9 cellular contexts compared by ENCODE assay signal in genomic region chr9:35750256-35750531, GRCh38. TPM values are rescaled to one million over a fixed set of nuclear protein-coding genes. Genes with fewer than 3 reads are reported as not detected.
A peak's percentile ranks its signal among the peaks of the same experiment; 100 is the strongest.
DNase-seq lines count a peak whose midpoint lies in the region; ATAC-seq, FAIRE-seq and TF ChIP-seq lines count a peak whose summit lies in the region.
"Had no signal": no experiment of that assay in that cellular context is flagged by ENCODE, and none has a peak within 500 bp of the region (broad histone marks: within the 10 kb centered on the region; RNA-seq: fewer than 3 reads in every experiment).

No MANE protein-coding gene starts in this region.

- H3F3A ChIP-seq in smooth muscle cell (ENCODE audit: low read depth): no peaks in the 10 kb centered on the region

- H3K79me2 ChIP-seq in HCT116 (ENCODE audit: insufficient read depth, low read length): peaks cover 50% of the 10 kb centered on the region
- H3K79me2 ChIP-seq in smooth muscle cell (ENCODE audit: low read depth): peaks cover 51% of the 10 kb centered on the region

- peak overlapping the region; percentile 95 for H3K4me3 Mint-ChIP-seq in activated T-helper 1 cell treated with anti-CD3 and anti-CD28 coated beads, Interleukin-12 subunit alpha, Interleukin-12 subunit beta, Interleukin-2, Interleukin-4 antibody, amounts not matched to agents 30 ng/mL and 10 ng/mL and 1 ng/mL, durations not matched to agents 14 hours and 24 hours and 36 hours

- H3K27me3 Mint-ChIP-seq in activated T-helper 1 cell treated with anti-CD3 and anti-CD28 coated beads, Interleukin-12 subunit alpha, Interleukin-12 subunit beta, Interleukin-2, Interleukin-4 antibody, amounts not matched to agents 30 ng/mL and 10 ng/mL and 1 ng/mL, durations not matched to agents 14 hours and 24 hours and 36 hours (ENCODE audit: insufficient read depth): no peaks in the 10 kb centered on the region

- H4K20me1 ChIP-seq in HCT116 (ENCODE audit: insufficient read depth): peaks cover 7% of the 10 kb centered on the region; the same call in 1 of the 2 replicates
- peaks cover 32% of the 10 kb centered on the region for H4K20me1 ChIP-seq in smooth muscle cell (ENCODE audit: low read depth)

- 54% methylated on average over 4 of the region's 4 CpGs for WGBS in right cardiac atrium
- WGBS in smooth muscle cell (ENCODE audit: low lambda C conversion rate): 88% methylated on average over 4 of the region's 4 CpGs

- peak overlapping the region; percentile 98 for H3K27ac ChIP-seq in HCT116 (ENCODE audit: low read depth, low read length)
- H3K27ac ChIP-seq in right cardiac atrium (ENCODE audit: low read length): peak overlapping the region; percentile 98
- peak overlapping the region; percentile 44 for H3K27ac ChIP-seq in smooth muscle cell (ENCODE audit: low read depth)

- no peaks in the 10 kb centered on the region for H3K27me3 ChIP-seq in HCT116 (ENCODE audit: insufficient read depth, low read length)
- H3K27me3 ChIP-seq in right cardiac atrium (ENCODE audit: control insufficient read depth, insufficient read depth): no peaks in the 10 kb centered on the region
- no peaks in the 10 kb centered on the region for H3K27me3 ChIP-seq in smooth muscle cell (ENCODE audit: low read depth)

- H3K4me3 ChIP-seq in HCT116 (replicated peaks in 1 of 2; ENCODE audit: low read depth in 1 of 2, low read length in 2 of 2): peak overlapping the region; percentile 89 to 92
- no peak overlapping the region for H3K4me3 ChIP-seq in right cardiac atrium (ENCODE audit: low read length)
- H3K4me3 ChIP-seq in smooth muscle cell: peak overlapping the region; percentile 94

- H3K36me3 ChIP-seq in HCT116 (ENCODE audit: control insufficient read depth in 1 of 2, insufficient read depth in 2 of 2, low read length in 2 of 2): peaks cover 23 to 27% of the 10 kb centered on the region in 2 experiments; a peak in 3 of 4 replicates
- peaks cover 4% of the 10 kb centered on the region for H3K36me3 ChIP-seq in smooth muscle cell (ENCODE audit: low read depth)

- FAIRE-seq in GM12892 (lab: Jason Lieb, UNC): no peak

- H3K9ac ChIP-seq in HCT116 (ENCODE audit: low read length): peak overlapping the region; percentile 88
- no peak overlapping the region for H3K9ac ChIP-seq in smooth muscle cell (ENCODE audit: low read depth)

- TF ChIP-seq RAD21 in HCT116 (IDR thresholded peaks at IDR 0.05; ENCODE audit: low read depth): no peak

- peak overlapping the region; percentile 73 for H3K27ac Mint-ChIP-seq in activated T-helper 1 cell treated with anti-CD3 and anti-CD28 coated beads, Interleukin-12 subunit alpha, Interleukin-12 subunit beta, Interleukin-2, Interleukin-4 antibody, amounts not matched to agents 30 ng/mL and 10 ng/mL and 1 ng/mL, durations not matched to agents 14 hours and 24 hours and 36 hours

- H3K4me1 ChIP-seq in HCT116 (ENCODE audit: control insufficient read depth in 1 of 2, insufficient read depth in 2 of 2, low read length in 2 of 2): peaks cover 21 to 25% of the 10 kb centered on the region in 2 experiments
- peaks cover 13% of the 10 kb centered on the region for H3K4me1 ChIP-seq in right cardiac atrium (ENCODE audit: control insufficient read depth, insufficient read depth, low read length)
- peaks cover 24% of the 10 kb centered on the region for H3K4me1 ChIP-seq in smooth muscle cell (ENCODE audit: low read depth)

- no peaks in the 10 kb centered on the region for H3K9me2 ChIP-seq in HCT116 (ENCODE audit: insufficient read depth)

- DNase-seq in HCT116 (ENCODE audit: low read depth, low spot score) (no peak), right cardiac atrium (no peak), smooth muscle cell (lab: John Stamatoyannopoulos, UW; ENCODE audit: unreplicated experiment) (no peak), NCI-H510A treated with DMSO at 0.1 percent for 48 hours (lab: John Stamatoyannopoulos, UW) (no peak), NCI-H1436 (lab: John Stamatoyannopoulos, UW) (no peak), GM12892 (ENCODE audit: insufficient read length) (no peak)
- DNase-seq in activated T-helper 1 cell treated with anti-CD3 and anti-CD28 coated beads, Interleukin-12 subunit alpha, Interleukin-12 subunit beta, Interleukin-2, Interleukin-4 antibody, amounts not matched to agents 30 ng/mL and 10 ng/mL and 1 ng/mL, durations not matched to agents 14 hours and 24 hours and 36 hours (ENCODE audit: low spot score): no peak
- DNase-seq: NK-92 treated with Interleukin-12 subunit alpha and Interleukin-12 subunit beta, amount 100 ng/mL, for 24 hours had no signal

- peaks cover 26% of the 10 kb centered on the region for H3K36me3 Mint-ChIP-seq in activated T-helper 1 cell treated with anti-CD3 and anti-CD28 coated beads, Interleukin-12 subunit alpha, Interleukin-12 subunit beta, Interleukin-2, Interleukin-4 antibody, amounts not matched to agents 30 ng/mL and 10 ng/mL and 1 ng/mL, durations not matched to agents 14 hours and 24 hours and 36 hours (ENCODE audit: low read depth)

- intact Hi-C loops in HCT116 (cut with micrococcal nuclease): loop anchor here (2.0 kb wide), 1 partner anchor 63 kb away; the partner anchor contains the start of gene SPAG8
- intact Hi-C loops in activated T-helper 1 cell treated with anti-CD3 and anti-CD28 coated beads, Interleukin-12 subunit alpha, Interleukin-12 subunit beta, Interleukin-2, Interleukin-4 antibody, amounts not matched to agents 30 ng/mL and 10 ng/mL and 1 ng/mL, durations not matched to agents 14 hours and 24 hours and 36 hours (cut with micrococcal nuclease): no loop called here
- intact Hi-C loops in right cardiac atrium (cut with DNase I): no loop called here

- POLR2A ChIA-PET in HCT116 (lab: Charles Lee): interaction anchor here (1.7 to 2.5 kb wide), 2 partner anchors 8 to 18 kb away, joined by 5 to 23 read pairs; partner anchors contain the start of genes CREB3 and TLN1

- BruUV-seq in HCT116 (replicated peaks; lab: Mats Ljungman, UMichigan): no TSS peak

- CTCF ChIA-PET in HCT116 (lab: Charles Lee): interaction anchor here (1.0 to 2.7 kb wide), 2 partner anchors 14 to 18 kb away, joined by 3 to 15 read pairs; partner anchors contain the start of genes CREB3 and TLN1

- no peak for ATAC-seq in HCT116
- ATAC-seq in right cardiac atrium: no peak
- no peak for ATAC-seq in HG03520 (IDR thresholded peaks at IDR 0.05; ENCODE audit: unreplicated experiment)

- H3K9me3 Mint-ChIP-seq in activated T-helper 1 cell treated with anti-CD3 and anti-CD28 coated beads, Interleukin-12 subunit alpha, Interleukin-12 subunit beta, Interleukin-2, Interleukin-4 antibody, amounts not matched to agents 30 ng/mL and 10 ng/mL and 1 ng/mL, durations not matched to agents 14 hours and 24 hours and 36 hours: no peaks in the 10 kb centered on the region

- H2AFZ ChIP-seq in HCT116 (ENCODE audit: low read depth, low read length, poor library complexity, severe bottlenecking) (no peak overlapping the region), smooth muscle cell (ENCODE audit: low read depth) (no peak overlapping the region)

- H3K9me3 ChIP-seq in HCT116 (ENCODE audit: control insufficient read depth in 1 of 2, insufficient read depth in 1 of 2, low read depth in 1 of 2, low read length in 2 of 2) (no peaks in the 10 kb centered on the region), right cardiac atrium (ENCODE audit: control insufficient read depth, low read length) (no peaks in the 10 kb centered on the region), smooth muscle cell (replicated peaks; ENCODE audit: low read depth) (no peaks in the 10 kb centered on the region)

- TF ChIP-seq CTCF in HCT116 (IDR thresholded peaks at IDR 0.05 in 2 of 3, conservative IDR thresholded peaks at IDR 0.05 in 1 of 3; ENCODE audit: borderline replicate concordance in 1 of 3, insufficient read depth in 1 of 3, low read depth in 2 of 3, low read length in 2 of 3) (no peak), smooth muscle cell (IDR thresholded peaks at IDR 0.05; ENCODE audit: borderline replicate concordance, insufficient read depth, poor library complexity, severe bottlenecking) (no peak)

- peaks cover 40% of the 10 kb centered on the region for H3K4me1 Mint-ChIP-seq in activated T-helper 1 cell treated with anti-CD3 and anti-CD28 coated beads, Interleukin-12 subunit alpha, Interleukin-12 subunit beta, Interleukin-2, Interleukin-4 antibody, amounts not matched to agents 30 ng/mL and 10 ng/mL and 1 ng/mL, durations not matched to agents 14 hours and 24 hours and 36 hours (ENCODE audit: low read depth)

- H3K4me2 ChIP-seq in HCT116 (ENCODE audit: low read length) (peak overlapping the region; percentile 96), smooth muscle cell (peak overlapping the region; percentile 98)

- RAD21 ChIA-PET in HCT116 (lab: Charles Lee; ENCODE audit: low non-redundant PET in 1 of 2, low total read pairs in 2 of 2, uncharacterized antibody in 2 of 2, unreplicated experiment in 2 of 2): no interaction called here

- TF ChIP-seq POLR2A in HCT116 (IDR thresholded peaks at IDR 0.05; ENCODE audit: borderline replicate concordance, extremely low read depth, insufficient read depth, insufficient read length) (no peak), GM12892 (IDR thresholded peaks at IDR 0.05; ENCODE audit: low read depth, low read length) (no peak)

RNA-seq across cellular contexts. Expression of gene RGP1, which starts 1.1 kb away (rescaled TPM):
- total RNA-seq in HCT116 (2021; ENCODE audit: unreplicated experiment) (32.6 TPM), right cardiac atrium (10 to 100 TPM; 25.7 to 35.0 (median 30.4) TPM), smooth muscle cell (15.3 and 18.3 TPM in 2 replicates)
- 18.2 and 20.4 TPM in 2 replicates for polyA plus RNA-seq in HCT116 (2012)
- 18.4 and 18.9 TPM in 2 replicates for total RNA-seq in activated T-helper 1 cell treated with anti-CD3 and anti-CD28 coated beads, Interleukin-12 subunit alpha, Interleukin-12 subunit beta, Interleukin-2, Interleukin-4 antibody, amounts not matched to agents 30 ng/mL and 10 ng/mL and 1 ng/mL, durations not matched to agents 14 hours and 24 hours and 36 hours
- polyA plus RNA-seq in right cardiac atrium (17.7 TPM), smooth muscle cell (12.8 and 14.6 TPM in 2 replicates)
- polyA plus RNA-seq in GM12892 (2012; ENCODE audit: missing spikeins): 6.3 TPM

RNA-seq across cellular contexts. Expression of gene GBA2, which starts 1.2 kb away (rescaled TPM):
- total RNA-seq in HCT116 (2021; ENCODE audit: unreplicated experiment) (63.6 TPM), right cardiac atrium (100 to 1,000 TPM in 2 of 4 donors, 10 to 100 TPM in 2; 93.7 to 117 (median 102) TPM), smooth muscle cell (33.8 and 37.8 TPM in 2 replicates)
- 58.5 and 58.8 TPM in 2 replicates for polyA plus RNA-seq in HCT116 (2012)
- 54.7 and 58.4 TPM in 2 replicates for total RNA-seq in activated T-helper 1 cell treated with anti-CD3 and anti-CD28 coated beads, Interleukin-12 subunit alpha, Interleukin-12 subunit beta, Interleukin-2, Interleukin-4 antibody, amounts not matched to agents 30 ng/mL and 10 ng/mL and 1 ng/mL, durations not matched to agents 14 hours and 24 hours and 36 hours
- polyA plus RNA-seq in right cardiac atrium (70.3 TPM), smooth muscle cell (35.3 and 52.7 TPM in 2 replicates)
- 28.3 TPM for polyA plus RNA-seq in GM12892 (2012; ENCODE audit: missing spikeins)

RNA-seq across cellular contexts. Expression of gene MSMP, which starts 3.9 kb away (rescaled TPM):
- 1.2 TPM for total RNA-seq in HCT116 (2021; ENCODE audit: unreplicated experiment)
- polyA plus RNA-seq in HCT116 (2012): 0.53 and 0.81 TPM in 2 replicates
- not detected in 2 replicates for total RNA-seq in activated T-helper 1 cell treated with anti-CD3 and anti-CD28 coated beads, Interleukin-12 subunit alpha, Interleukin-12 subunit beta, Interleukin-2, Interleukin-4 antibody, amounts not matched to agents 30 ng/mL and 10 ng/mL and 1 ng/mL, durations not matched to agents 14 hours and 24 hours and 36 hours
- not detected for total RNA-seq in right cardiac atrium
- polyA plus RNA-seq in right cardiac atrium: 0.27 TPM
- not detected in 2 replicates for total RNA-seq in smooth muscle cell
- not detected in 2 replicates for polyA plus RNA-seq in smooth muscle cell
- polyA plus RNA-seq in GM12892 (2012; ENCODE audit: missing spikeins): not detected

RNA-seq across cellular contexts. Expression of gene CREB3, which starts 17.7 kb away (rescaled TPM):
- total RNA-seq in HCT116 (2021; ENCODE audit: unreplicated experiment) (22.3 TPM), right cardiac atrium (10 to 100 TPM; 24.5 to 35.4 (median 25.7) TPM), smooth muscle cell (66.9 and 73.5 TPM in 2 replicates)
- polyA plus RNA-seq in HCT116 (2012): 24.1 and 24.6 TPM in 2 replicates
- 32.1 and 32.6 TPM in 2 replicates for total RNA-seq in activated T-helper 1 cell treated with anti-CD3 and anti-CD28 coated beads, Interleukin-12 subunit alpha, Interleukin-12 subunit beta, Interleukin-2, Interleukin-4 antibody, amounts not matched to agents 30 ng/mL and 10 ng/mL and 1 ng/mL, durations not matched to agents 14 hours and 24 hours and 36 hours
- polyA plus RNA-seq in right cardiac atrium (29.6 TPM), smooth muscle cell (81.0 and 99.2 TPM in 2 replicates)
- 19.2 TPM for polyA plus RNA-seq in GM12892 (2012; ENCODE audit: missing spikeins)

RNA-seq across cellular contexts. Expression of gene TLN1, which starts 18.2 kb away (rescaled TPM):
- 144 TPM for total RNA-seq in HCT116 (2021; ENCODE audit: unreplicated experiment)
- 128 and 171 TPM in 2 replicates for polyA plus RNA-seq in HCT116 (2012)
- total RNA-seq in activated T-helper 1 cell treated with anti-CD3 and anti-CD28 coated beads, Interleukin-12 subunit alpha, Interleukin-12 subunit beta, Interleukin-2, Interleukin-4 antibody, amounts not matched to agents 30 ng/mL and 10 ng/mL and 1 ng/mL, durations not matched to agents 14 hours and 24 hours and 36 hours: 229 and 230 TPM in 2 replicates
- total RNA-seq in right cardiac atrium: 100 to 1,000 TPM; 263 to 375 (median 298) TPM
- 171 TPM for polyA plus RNA-seq in right cardiac atrium
- 130 and 150 TPM in 2 replicates for total RNA-seq in smooth muscle cell
- polyA plus RNA-seq in smooth muscle cell: 112 and 145 TPM in 2 replicates
- polyA plus RNA-seq in GM12892 (2012; ENCODE audit: missing spikeins): 65.4 TPM

Comparison
In these comparisons a context has a peak if more than half of its experiments do, and no peak if none do; other contexts are left out.
1. H3K27ac ChIP-seq: peak in every context shown above with its lines; median percentile 98 in HCT116; 98 in right cardiac atrium; 44 in smooth muscle cell.